ENCODE assay signal across 14 cellular contexts in the genomic region with DNA sequence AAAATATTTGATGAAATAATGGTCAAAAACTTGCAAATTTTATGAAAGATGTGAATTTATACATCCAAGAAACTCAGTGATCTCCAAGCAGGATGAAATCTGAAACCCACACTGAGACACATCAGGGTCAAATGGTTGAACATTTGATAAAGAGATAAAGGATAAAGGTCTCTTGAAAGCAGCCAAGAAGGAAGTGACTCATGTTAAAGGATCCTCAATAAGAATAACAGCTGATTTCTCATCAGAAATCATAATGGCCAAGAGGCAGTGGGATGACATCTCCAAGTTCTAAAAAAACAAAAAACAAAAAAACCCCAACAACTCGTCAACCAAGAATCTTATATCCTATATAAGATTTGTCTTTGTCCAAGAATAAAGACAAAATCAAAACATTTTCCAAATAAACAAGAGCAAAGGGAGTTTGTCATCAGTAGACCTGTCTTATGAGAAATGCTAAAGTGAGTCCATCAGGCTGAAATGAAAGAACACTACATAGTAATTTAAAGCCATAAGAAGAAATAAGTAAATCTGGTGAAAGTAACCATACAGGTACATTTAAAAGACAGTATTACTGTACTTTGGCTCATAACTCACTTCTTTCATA.
DNase-seq lines count a peak whose midpoint lies in the region; ATAC-seq and TF ChIP-seq lines count a peak whose summit lies in the region.
"Had no signal": no experiment of that assay in that cellular context is flagged by ENCODE, and none has a peak within 500 bp of the region (broad histone marks: within the 10 kb centered on the region; RNA-seq: fewer than 3 reads in every experiment).

No MANE protein-coding gene starts in this region.

- ATAC-seq in SK-N-SH treated with all-trans-retinoic acid at 6 μM for 48 hours: no peak
- ATAC-seq in HG02759 (IDR thresholded peaks at IDR 0.05; ENCODE audit: unreplicated experiment): no peak
- ATAC-seq: pancreas had no signal

- intact Hi-C loops in adrenal gland (cut with DNase I): no loop called here

- TF ChIP-seq POLR2A in adrenal gland (IDR thresholded peaks at IDR 0.05): no peak

- 67% methylated on average over 1 of the region's 1 CpG for WGBS in SK-N-SH (ENCODE audit: low lambda C conversion rate)
- 55 to 79% (median 75%) methylated on average over 1 of the region's 1 CpG for WGBS in adrenal gland, 4 donors

- TF ChIP-seq CTCF in SK-N-SH (IDR thresholded peaks at IDR 0.05): no peak
- no peak for TF ChIP-seq CTCF in choroid plexus epithelial cell (conservative IDR thresholded peaks at IDR 0.05; ENCODE audit: low read depth, low read length)
- no peak for TF ChIP-seq CTCF in adrenal gland (IDR thresholded peaks at IDR 0.05)

- peaks cover 23% of the 10 kb centered on the region for H3F3A ChIP-seq in SK-N-SH (replicated peaks; ENCODE audit: insufficient read depth)

- H3K27ac ChIP-seq in SK-N-SH (ENCODE audit: low read depth in 2 of 2, low read length in 1 of 2) (peak overlapping the region in 1 of 2 experiments; percentile 26; a peak in 1 of 4 replicates), adrenal gland (no peak overlapping the region)
- H3K27ac ChIP-seq: 22Rv1, pancreas had no signal

- H3K27me3 ChIP-seq in SK-N-SH (ENCODE audit: insufficient read depth) (no peaks in the 10 kb centered on the region), adrenal gland (no peaks in the 10 kb centered on the region)
- H3K27me3 ChIP-seq: pancreas had no signal

- H3K4me1 ChIP-seq in SK-N-SH (ENCODE audit: control insufficient read depth in 1 of 2, insufficient read depth in 2 of 2, low read depth in 1 of 2, low read length in 1 of 2): no peaks in the 10 kb centered on the region; a peak in 1 of 4 replicates
- no peaks in the 10 kb centered on the region for H3K4me1 ChIP-seq in adrenal gland (replicated peaks in 1 of 2)
- H3K4me1 ChIP-seq: pancreas had no signal

- POLR2A ChIA-PET in SK-N-SH (lab: Yijun Ruan, JAX): no interaction called here

- H3K9me3 ChIP-seq in SK-N-SH (peaks cover 24% of the 10 kb centered on the region), adrenal gland (replicated peaks in 1 of 3) (no peaks in the 10 kb centered on the region)
- H3K9me3 ChIP-seq: pancreas had no signal

- no peak overlapping the region for H3K4me3 ChIP-seq in SK-N-SH (ENCODE audit: low read depth in 2 of 2, low read length in 1 of 2)
- H3K4me3 ChIP-seq in choroid plexus epithelial cell (ENCODE audit: low read depth, low read length): no peak overlapping the region
- H3K4me3 ChIP-seq in adrenal gland: no peak overlapping the region
- H3K4me3 ChIP-seq: lung, pancreas had no signal

- H3K9me2 ChIP-seq in SK-N-SH: no peaks in the 10 kb centered on the region

- no peak overlapping the region for H2AFZ ChIP-seq in SK-N-SH (ENCODE audit: low read depth)

- no peak overlapping the region for H3K4me2 ChIP-seq in SK-N-SH

- H3K36me3 ChIP-seq in SK-N-SH (replicated peaks in 1 of 2; ENCODE audit: control insufficient read depth in 1 of 2, insufficient read depth in 2 of 2, low read length in 1 of 2): peaks cover 30 to 74% of the 10 kb centered on the region in 2 experiments
- H3K36me3 ChIP-seq in adrenal gland (replicated peaks in 1 of 2): peaks cover 0 to 24% of the 10 kb centered on the region in 2 donors

- no peak for TF ChIP-seq EP300 in SK-N-SH (IDR thresholded peaks at IDR 0.05; ENCODE audit: borderline replicate concordance in 1 of 2, low read depth in 1 of 2, low read length in 1 of 2)

- 0 out of 2 replicates have a peak, but pooled peaks cover 3% of the 10 kb centered on the region for H4K20me1 ChIP-seq in SK-N-SH (ENCODE audit: insufficient read depth)

- no peak for DNase-seq in SK-N-SH
- peak; percentile 26 for DNase-seq in OCI-M1 (lab: John Stamatoyannopoulos, UW)
- DNase-seq in choroid plexus epithelial cell (ENCODE audit: low read depth): peak; percentile 34
- peak; percentile 5 for DNase-seq in myocyte (ENCODE audit: low read depth)
- DNase-seq in adrenal gland: no peak
- DNase-seq in NCI-H2107 treated with DMSO at 0.1 percent for 48 hours (lab: John Stamatoyannopoulos, UW; ENCODE audit: unreplicated experiment): no peak
- DNase-seq: activated T-cell treated with anti-CD3 and anti-CD28 coated beads for 4 hours; NCI-H2029; pancreas; stimulated activated CD4-positive, alpha-beta T cell treated with anti-CD3 and anti-CD28 coated beads, Interleukin-2, amount 100 ng/mL, for 48 hours had no signal

- H3K9ac ChIP-seq in SK-N-SH: no peak overlapping the region

- CTCF ChIA-PET in SK-N-SH (lab: Yijun Ruan, JAX): no interaction called here

- TF ChIP-seq RAD21 in SK-N-SH (IDR thresholded peaks at IDR 0.05; ENCODE audit: low read length): no peak

- H3K79me2 ChIP-seq in SK-N-SH (ENCODE audit: insufficient read depth): peaks cover 31% of the 10 kb centered on the region

TF ChIP-seq in SK-N-SH, 30 proteins besides CTCF, POLR2A, EP300 and RAD21:
- 0 out of 2 replicates have a peak, but pooled peaks have one; percentile 26 for TF ChIP-seq YY1 (IDR thresholded peaks at IDR 0.05; ENCODE audit: low read depth)
- TF ChIP-seq RXRA (IDR thresholded peaks at IDR 0.05; ENCODE audit: borderline replicate concordance, low read depth): peak; percentile 74; the same call in 1 of the 2 replicates
- peak; percentile 51; the same call in 1 of the 2 replicates for TF ChIP-seq NFIC (IDR thresholded peaks at IDR 0.05; ENCODE audit: borderline replicate concordance)
- no peak for TF ChIP-seq GABPA (IDR thresholded peaks at IDR 0.05; ENCODE audit: low read depth)
- no peak for TF ChIP-seq CHD2 (IDR thresholded peaks at IDR 0.05; ENCODE audit: low read length, partially characterized antibody)
- TF ChIP-seq TCF12 (IDR thresholded peaks at IDR 0.05): peak; percentile 40
- no peak for TF ChIP-seq ELF1 (IDR thresholded peaks at IDR 0.05)
- no peak for TF ChIP-seq FOXJ3 (CRISPR knock-in tag; IDR thresholded peaks at IDR 0.05)
- peak; percentile 61; the same call in 1 of the 2 replicates for TF ChIP-seq FOSL2 (IDR thresholded peaks at IDR 0.05; ENCODE audit: borderline replicate concordance, low read depth)
- TF ChIP-seq JUND (IDR thresholded peaks at IDR 0.05): peak; percentile 78
- TF ChIP-seq FOXM1 (IDR thresholded peaks at IDR 0.05; ENCODE audit: low read depth): no peak

TF ChIP-seq in SK-N-SH treated with all-trans-retinoic acid at 6 μM for 48 hours, 23 proteins besides CTCF, POLR2A, EP300 and RAD21:
- TF ChIP-seq ARNTL (CRISPR knock-in tag; IDR thresholded peaks at IDR 0.05; ENCODE audit: borderline replicate concordance, low read depth) (no peak), ZNF70 (CRISPR knock-in tag; IDR thresholded peaks at IDR 0.05) (no peak)

Comparison
In these comparisons a context has a peak if more than half of its experiments do, and no peak if none do; other contexts are left out.
1. DNase-seq: peak in OCI-M1 (single experiment), choroid plexus epithelial cell (single experiment) and myocyte (single experiment); none in SK-N-SH (single experiment), adrenal gland (0 of 7) and NCI-H2107 treated with DMSO at 0.1 percent for 48 hours (single experiment).